Comparison of ENCODE assay signal across 12 cellular contexts in genomic region chr4:57044279-57044678, GRCh38.
DNase-seq lines count a peak whose midpoint lies in the region; ATAC-seq and TF ChIP-seq lines count a peak whose summit lies in the region.
"Had no signal": no experiment of that assay in that cellular context is flagged by ENCODE, and none has a peak within 500 bp of the region (broad histone marks: within the 10 kb centered on the region; RNA-seq: fewer than 3 reads in every experiment).

No MANE protein-coding gene starts in this region.

- H3K9me3 ChIP-seq in ascending aorta, result no peaks in the 10 kb centered on the region
- H3K9me3 ChIP-seq in right lobe of liver, result no peaks in the 10 kb centered on the region
- no peaks in the 10 kb centered on the region for H3K9me3 ChIP-seq in stomach smooth muscle (ENCODE audit: control insufficient read depth in 2 of 2, low read length in 2 of 2)

- intact Hi-C loops in ascending aorta (cut with DNase I) (loop anchor here (5.0 kb wide), 1 partner anchor 368 kb away; no protein-coding TSS in a partner anchor), right lobe of liver (cut with DNase I) (no loop called here)
- intact Hi-C loops in activated CD8-positive, alpha-beta T cell treated with anti-CD3 and anti-CD28 coated beads for 36 hours (cut with micrococcal nuclease), result no loop called here

- H3K9me3 Mint-ChIP-seq in activated CD8-positive, alpha-beta T cell treated with anti-CD3 and anti-CD28 coated beads for 36 hours, result no peaks in the 10 kb centered on the region

- no peak for TF ChIP-seq CTCF in ascending aorta (IDR thresholded peaks at IDR 0.05)
- no peak for TF ChIP-seq CTCF in right lobe of liver (IDR thresholded peaks at IDR 0.05)
- TF ChIP-seq CTCF in activated CD8-positive, alpha-beta T cell treated with anti-CD3 and anti-CD28 coated beads for 36 hours (IDR thresholded peaks at IDR 0.05), result no peak

- ATAC-seq in right lobe of liver, result no peak
- ATAC-seq in activated CD8-positive, alpha-beta T cell treated with anti-CD3 and anti-CD28 coated beads for 36 hours, result no peak

- H3K36me3 Mint-ChIP-seq in activated CD8-positive, alpha-beta T cell treated with anti-CD3 and anti-CD28 coated beads for 36 hours (ENCODE audit: low read depth), result no peaks in the 10 kb centered on the region

- H3K27me3 ChIP-seq in ascending aorta (no peaks in the 10 kb centered on the region), right lobe of liver (no peaks in the 10 kb centered on the region), stomach smooth muscle (ENCODE audit: control insufficient read depth in 1 of 2, insufficient read depth in 2 of 2, low read length in 2 of 2) (no peaks in the 10 kb centered on the region)

- POLR2A ChIA-PET in activated CD8-positive, alpha-beta T cell treated with anti-CD3 and anti-CD28 coated beads for 36 hours (lab: Charles Lee), result no interaction called here

- H3K9ac ChIP-seq in stomach smooth muscle (ENCODE audit: low read length in 2 of 2), result no peak overlapping the region

- H3K4me1 ChIP-seq in ascending aorta (peaks cover 8 to 77% of the 10 kb centered on the region in 2 donors), right lobe of liver (no peaks in the 10 kb centered on the region), stomach smooth muscle (ENCODE audit: control insufficient read depth, insufficient read depth, low read length) (peaks cover 26% of the 10 kb centered on the region)

- H3K4me3 ChIP-seq in ascending aorta (peak overlapping the region in 1 of 2 donors; percentile 38), right lobe of liver (no peak overlapping the region), stomach smooth muscle (ENCODE audit: low read length in 2 of 2) (peak overlapping the region in 1 of 2 donors; percentile 7)
- H3K4me3 ChIP-seq: lung had no signal

- WGBS in right lobe of liver (ENCODE audit: insufficient coverage, low coverage, low lambda C conversion rate, missing lambda C conversion rate), result 78% methylated on average over 1 of the region's 1 CpG

- no peak overlapping the region for H3K4me3 Mint-ChIP-seq in activated CD8-positive, alpha-beta T cell treated with anti-CD3 and anti-CD28 coated beads for 36 hours
- H3K4me3 Mint-ChIP-seq: activated CD4-positive, alpha-beta T cell treated with anti-CD3 and anti-CD28 coated beads, Interleukin-2, amount 10 ng/mL, durations not matched to agents 7 days and 5 days had no signal

- peaks cover 0 to 10% of the 10 kb centered on the region in 2 donors for H3K36me3 ChIP-seq in ascending aorta
- no peaks in the 10 kb centered on the region for H3K36me3 ChIP-seq in right lobe of liver
- H3K36me3 ChIP-seq in stomach smooth muscle (ENCODE audit: control insufficient read depth in 2 of 2, insufficient read depth in 2 of 2, low read length in 2 of 2), result peaks cover 0 to 7% of the 10 kb centered on the region in 2 donors

- peaks cover 17% of the 10 kb centered on the region for H3K27me3 Mint-ChIP-seq in activated CD8-positive, alpha-beta T cell treated with anti-CD3 and anti-CD28 coated beads for 36 hours

- CTCF ChIA-PET in activated CD8-positive, alpha-beta T cell treated with anti-CD3 and anti-CD28 coated beads for 36 hours (lab: Charles Lee), result no interaction called here

- TF ChIP-seq POLR2A in right lobe of liver (IDR thresholded peaks at IDR 0.05), result no peak

- H3K27ac ChIP-seq in ascending aorta (peak overlapping the region; percentile 85), right lobe of liver (peak overlapping the region; percentile 25 to 61 (median 60)), stomach smooth muscle (ENCODE audit: low read length) (peak overlapping the region; percentile 56)

- no peaks in the 10 kb centered on the region for H3K4me1 Mint-ChIP-seq in activated CD8-positive, alpha-beta T cell treated with anti-CD3 and anti-CD28 coated beads for 36 hours (ENCODE audit: low read depth)
- H3K4me1 Mint-ChIP-seq: activated CD4-positive, alpha-beta T cell treated with anti-CD3 and anti-CD28 coated beads, Interleukin-2, amount 10 ng/mL, durations not matched to agents 7 days and 5 days had no signal

- no peak overlapping the region for H3K27ac Mint-ChIP-seq in activated CD8-positive, alpha-beta T cell treated with anti-CD3 and anti-CD28 coated beads for 36 hours
- H3K27ac Mint-ChIP-seq: activated CD4-positive, alpha-beta T cell treated with anti-CD3 and anti-CD28 coated beads, Interleukin-2, amount 10 ng/mL, durations not matched to agents 7 days and 5 days had no signal

- DNase-seq in GM03348 (ENCODE audit: low spot score), result peak; percentile 27
- DNase-seq in ascending aorta (ENCODE audit: low spot score in 2 of 2), result no peak
- DNase-seq in right lobe of liver, result no peak
- no peak for DNase-seq in globus pallidus (ENCODE audit: low spot score)
- no peak for DNase-seq in midbrain (lab: John Stamatoyannopoulos, UW)
- no peak for DNase-seq in SIG-M5 treated with dmso at 0.1 percent for 504 hours (lab: John Stamatoyannopoulos, UW; ENCODE audit: unreplicated experiment)
- no peak for DNase-seq in activated CD8-positive, alpha-beta T cell treated with anti-CD3 and anti-CD28 coated beads for 36 hours
- DNase-seq: activated CD4-positive, alpha-beta T cell treated with anti-CD3 and anti-CD28 coated beads, Interleukin-2, amount 10 ng/mL, durations not matched to agents 7 days and 5 days; NCI-H1436 treated with DMSO at 0.1 percent for 48 hours; NCI-H82 had no signal
